18 cellular contexts compared by ENCODE assay signal in genomic region chr4:18869166-18869565, GRCh38.
A peak's percentile ranks its signal among the peaks of the same experiment; 100 is the strongest.
DNase-seq lines count a peak whose midpoint lies in the region.
"Had no signal": no experiment of that assay in that cellular context is flagged by ENCODE, and none has a peak within 500 bp of the region (broad histone marks: within the 10 kb centered on the region; RNA-seq: fewer than 3 reads in every experiment).

No MANE protein-coding gene starts in this region.

- DNase-seq in EH (ENCODE audit: low read depth) (peak; percentile 37), NCI-H82 treated with DMSO at 0.1 percent for 48 hours (lab: John Stamatoyannopoulos, UW; ENCODE audit: unreplicated experiment) (peak; percentile 75), fibroblast of peridontal ligament (ENCODE audit: extremely low read depth) (peak; percentile 11), renal cortical epithelial cell (ENCODE audit: low read depth) (peak; percentile 4), T-helper 2 cell (no peak), NCI-H2227 (lab: John Stamatoyannopoulos, UW; ENCODE audit: unreplicated experiment) (no peak), NCI-H2081 treated with DMSO at 0.1 percent for 48 hours (lab: John Stamatoyannopoulos, UW) (no peak)
- DNase-seq: ACHN; AML-193; Calu3; CD4-positive, alpha-beta T cell; DMS79; KBM-7; NCI-H1436; NCI-H2029 treated with DMSO at 0.1 percent for 48 hours; NCI-H524; NK-92 treated with Interleukin-12 subunit alpha and Interleukin-12 subunit beta, amount 100 ng/mL, for 24 hours; SIG-M5 had no signal

Comparison
In these comparisons a context has a peak if more than half of its experiments do, and no peak if none do; other contexts are left out.
1. DNase-seq: peak in EH (single experiment), NCI-H82 treated with DMSO at 0.1 percent for 48 hours (single experiment), fibroblast of peridontal ligament (single experiment) and renal cortical epithelial cell (single experiment); none in T-helper 2 cell (0 of 5), NCI-H2227 (single experiment) and NCI-H2081 treated with DMSO at 0.1 percent for 48 hours (single experiment).